Comparison of ENCODE assay signal across 12 cellular contexts in genomic region chr1:210653771-210654170, GRCh38.
A peak's percentile ranks its signal among the peaks of the same experiment; 100 is the strongest.
DNase-seq lines count a peak whose midpoint lies in the region; ATAC-seq, FAIRE-seq and TF ChIP-seq lines count a peak whose summit lies in the region.
"Had no signal": no experiment of that assay in that cellular context is flagged by ENCODE, and none has a peak within 500 bp of the region (broad histone marks: within the 10 kb centered on the region; RNA-seq: fewer than 3 reads in every experiment).

No MANE protein-coding gene starts in this region.

- no peak overlapping the region for H3K18ac ChIP-seq in H9 (ENCODE audit: insufficient read length, low read depth, low read length)

- H3K23ac ChIP-seq in H9 (ENCODE audit: insufficient read length, low read depth, low read length): no peak overlapping the region

- H3K23me2 ChIP-seq in H9 (ENCODE audit: insufficient read length, low read depth, low read length, poor library complexity, severe bottlenecking): no peaks in the 10 kb centered on the region

- no peak overlapping the region for H4K5ac ChIP-seq in H9 (ENCODE audit: insufficient read length, low read depth, low read length)

- dilution Hi-C loops in endothelial cell of umbilical vein (cut with MboI; ENCODE audit: extremely low pct_ligation_motif_present, low sequenced_read_pairs): no loop called here

- no peaks in the 10 kb centered on the region for H3K9me1 ChIP-seq in endothelial cell of umbilical vein (replicated peaks; ENCODE audit: control insufficient read depth, extremely low read depth, insufficient read depth, low read length)

- BruUV-seq in endothelial cell of umbilical vein (replicated peaks; lab: Mats Ljungman, UMichigan): no TSS peak

- no peak overlapping the region for H3K27ac ChIP-seq in endothelial cell of umbilical vein (ENCODE audit: insufficient read depth, low read depth, low read length)
- H3K27ac ChIP-seq in naive thymus-derived CD4-positive, alpha-beta T cell (ENCODE audit: low read depth, low read length): no peak overlapping the region
- no peak overlapping the region for H3K27ac ChIP-seq in H9 (ENCODE audit: insufficient read length, low read depth, low read length)

- no peak overlapping the region for H3K4ac ChIP-seq in H9 (ENCODE audit: low read depth, low read length)

- H4K8ac ChIP-seq in H9 (replicated peaks; ENCODE audit: insufficient read length, low read depth, low read length): no peak overlapping the region

- H3K4me1 ChIP-seq in endothelial cell of umbilical vein (ENCODE audit: control insufficient read depth, extremely low read depth, insufficient read depth, low read length): no peaks in the 10 kb centered on the region
- no peaks in the 10 kb centered on the region for H3K4me1 ChIP-seq in naive thymus-derived CD4-positive, alpha-beta T cell (ENCODE audit: control insufficient read depth in 2 of 2, insufficient read depth in 2 of 2, low read length in 2 of 2)
- no peaks in the 10 kb centered on the region for H3K4me1 ChIP-seq in H9 (ENCODE audit: insufficient read depth, low read length)

- no peak overlapping the region for H2BK20ac ChIP-seq in H9 (ENCODE audit: low read depth, low read length, poor library complexity, severe bottlenecking)

- CTCF ChIA-PET in endothelial cell of umbilical vein (lab: Charles Lee): interaction anchor here (0.6 kb wide), 1 partner anchor 24 kb away, joined by 3 read pairs; no protein-coding TSS in a partner anchor
- CTCF ChIA-PET in naive thymus-derived CD4-positive, alpha-beta T cell (lab: Charles Lee): no interaction called here

- H2BK12ac ChIP-seq in H9 (ENCODE audit: insufficient read length, low read depth, low read length): no peak overlapping the region

- H3K4me1 Mint-ChIP-seq in naive thymus-derived CD4-positive, alpha-beta T cell: no peaks in the 10 kb centered on the region
- H3K4me1 Mint-ChIP-seq in H9: peaks cover 3 to 9% of the 10 kb centered on the region in 2 experiments

- DNase-seq in Caki2 (ENCODE audit: low read depth) (peak; percentile 8), KBM-7 (peak; percentile 14), endothelial cell of umbilical vein (ENCODE audit: low read depth, low spot score) (peak; percentile 37), NCI-H524 (lab: John Stamatoyannopoulos, UW) (no peak), H9 (no peak)
- DNase-seq in naive thymus-derived CD4-positive, alpha-beta T cell: no peak
- DNase-seq: activated gamma-delta T cell treated with Interleukin-2 at 50 U/mL for 16 hours; CD8-positive, alpha-beta T cell; NCI-H2081 treated with DMSO at 0.1 percent for 48 hours; SHP77 had no signal

- H3K27me3 ChIP-seq in endothelial cell of umbilical vein (ENCODE audit: control insufficient read depth in 2 of 2, insufficient read depth in 2 of 2, low read length in 2 of 2) (no peaks in the 10 kb centered on the region), H9 (ENCODE audit: insufficient read depth, low read length) (no peaks in the 10 kb centered on the region)
- H3K27me3 ChIP-seq in naive thymus-derived CD4-positive, alpha-beta T cell (ENCODE audit: control insufficient read depth in 2 of 2, insufficient read depth in 2 of 2, low read length in 2 of 2): no peaks in the 10 kb centered on the region

- H3T11ph ChIP-seq in H9 (ENCODE audit: low read length): no peak overlapping the region

- peaks cover 0 to 5% (median 0%) of the 10 kb centered on the region in 5 donors for H3K36me3 Mint-ChIP-seq in naive thymus-derived CD4-positive, alpha-beta T cell
- H3K36me3 Mint-ChIP-seq in H9 (ENCODE audit: insufficient read depth in 1 of 3, low read depth in 3 of 3): 0 out of 7 replicates have a peak, but pooled peaks cover 0 to 2% (median 0%) of the 10 kb centered on the region in 3 experiments
- H3K36me3 Mint-ChIP-seq: CD8-positive, alpha-beta T cell had no signal

- H3K56ac ChIP-seq in H9 (ENCODE audit: insufficient read length, low read depth, low read length): no peak overlapping the region

- no peak overlapping the region for H4K91ac ChIP-seq in H9 (ENCODE audit: insufficient read length, low read depth, low read length)

- no peaks in the 10 kb centered on the region for H3K79me1 ChIP-seq in H9 (ENCODE audit: insufficient read depth, low read depth, low read length, poor library complexity, severe bottlenecking)

- peaks cover 10% of the 10 kb centered on the region for H3K9me3 ChIP-seq in endothelial cell of umbilical vein (replicated peaks; ENCODE audit: control insufficient read depth, insufficient read depth, low read length)
- no peaks in the 10 kb centered on the region for H3K9me3 ChIP-seq in naive thymus-derived CD4-positive, alpha-beta T cell (ENCODE audit: control insufficient read depth in 2 of 3, low read length in 3 of 3)
- H3K9me3 ChIP-seq in H9 (ENCODE audit: control insufficient read depth, low read depth, low read length): no peaks in the 10 kb centered on the region

- H4K20me1 ChIP-seq in endothelial cell of umbilical vein (replicated peaks; ENCODE audit: control insufficient read depth, extremely low read depth, insufficient read depth, low read length) (no peaks in the 10 kb centered on the region), H9 (ENCODE audit: control insufficient read depth, insufficient read depth, insufficient read length) (no peaks in the 10 kb centered on the region)

- in situ Hi-C loops in Caki2 (cut with HindIII; ENCODE audit: low pct_unique_long_range_greater_than_20kb, low sequenced_read_pairs) (no loop called here), KBM-7 (cut with MboI; ENCODE audit: low pct_unique_long_range_greater_than_20kb, low sequenced_read_pairs) (no loop called here)

- 75% methylated on average over 5 of the region's 6 CpGs for WGBS in H9 (ENCODE audit: extremely low coverage, insufficient read length, low lambda C conversion rate)

- POLR2A ChIA-PET in endothelial cell of umbilical vein (lab: Charles Lee): no interaction called here
- POLR2A ChIA-PET in naive thymus-derived CD4-positive, alpha-beta T cell (lab: Charles Lee): no interaction called here

- no peaks in the 10 kb centered on the region for H3K27me3 Mint-ChIP-seq in naive thymus-derived CD4-positive, alpha-beta T cell
- peaks cover 3% of the 10 kb centered on the region for H3K27me3 Mint-ChIP-seq in H9 (ENCODE audit: low read depth)

- no peak overlapping the region for H2BK5ac ChIP-seq in H9 (ENCODE audit: insufficient read length, low read length)

- peak; percentile 51 for ATAC-seq in naive thymus-derived CD4-positive, alpha-beta T cell
- ATAC-seq in GM21367 (IDR thresholded peaks at IDR 0.05; ENCODE audit: unreplicated experiment) (no peak), HG02763 (IDR thresholded peaks at IDR 0.05; ENCODE audit: unreplicated experiment) (no peak)
- ATAC-seq: CD8-positive, alpha-beta T cell had no signal

- no peak for TF ChIP-seq POLR2A in endothelial cell of umbilical vein (IDR thresholded peaks at IDR 0.05; ENCODE audit: low read depth, low read length)

- no peak overlapping the region for H3K9ac ChIP-seq in endothelial cell of umbilical vein (replicated peaks; ENCODE audit: extremely low read depth, insufficient read depth, low read length)
- no peak overlapping the region for H3K9ac ChIP-seq in H9 (ENCODE audit: extremely low read depth, insufficient read length, low read length)

- intact Hi-C loops in endothelial cell of umbilical vein (cut with micrococcal nuclease): no loop called here
- intact Hi-C loops in naive thymus-derived CD4-positive, alpha-beta T cell (cut with micrococcal nuclease): no loop called here

- H2AFZ ChIP-seq in endothelial cell of umbilical vein (ENCODE audit: low read depth, low read length) (no peak overlapping the region), H9 (ENCODE audit: low read length) (no peak overlapping the region)

- H3K4me2 ChIP-seq in endothelial cell of umbilical vein (ENCODE audit: insufficient read depth, low read length) (no peak overlapping the region), H9 (ENCODE audit: insufficient read depth, insufficient read length, low read length) (no peak overlapping the region)

- TF ChIP-seq CTCF in endothelial cell of umbilical vein (IDR thresholded peaks at IDR 0.05; ENCODE audit: extremely low read depth in 1 of 2, insufficient read depth in 1 of 2, low read depth in 1 of 2, low read length in 2 of 2) (no peak), H9 (conservative IDR thresholded peaks at IDR 0.05) (no peak)

- no peak overlapping the region for H2AK5ac ChIP-seq in H9 (ENCODE audit: insufficient read length, low read length)

- H3K27ac Mint-ChIP-seq in naive thymus-derived CD4-positive, alpha-beta T cell: no peak overlapping the region
- no peak overlapping the region for H3K27ac Mint-ChIP-seq in H9
- H3K27ac Mint-ChIP-seq: CD8-positive, alpha-beta T cell had no signal

- H3K79me2 ChIP-seq in endothelial cell of umbilical vein (ENCODE audit: control insufficient read depth, insufficient read depth, low read length) (no peaks in the 10 kb centered on the region), H9 (ENCODE audit: insufficient read depth, low read length) (no peaks in the 10 kb centered on the region)

- H3K4me3 ChIP-seq in endothelial cell of umbilical vein (replicated peaks in 1 of 3; ENCODE audit: insufficient read depth in 1 of 3, low read depth in 1 of 3, low read length in 3 of 3): no peak overlapping the region
- H3K4me3 ChIP-seq in naive thymus-derived CD4-positive, alpha-beta T cell (ENCODE audit: low read length): no peak overlapping the region

- no peak overlapping the region for H2BK120ac ChIP-seq in H9 (ENCODE audit: low read depth, low read length, poor library complexity, severe bottlenecking)

- peak; percentile 71 for FAIRE-seq in endothelial cell of umbilical vein (lab: Jason Lieb, UNC)

- no peaks in the 10 kb centered on the region for H3K36me3 ChIP-seq in endothelial cell of umbilical vein (ENCODE audit: control insufficient read depth in 2 of 2, extremely low read depth in 1 of 2, insufficient read depth in 2 of 2, low read length in 2 of 2)
- H3K36me3 ChIP-seq in naive thymus-derived CD4-positive, alpha-beta T cell (ENCODE audit: control insufficient read depth in 2 of 3, insufficient read depth in 3 of 3, low read length in 3 of 3): no peaks in the 10 kb centered on the region

- peaks cover 0 to 7% (median 0%) of the 10 kb centered on the region in 11 donors for H3K9me3 Mint-ChIP-seq in naive thymus-derived CD4-positive, alpha-beta T cell
- H3K9me3 Mint-ChIP-seq in H9: peaks cover 4 to 5% of the 10 kb centered on the region in 2 experiments; a peak in 3 of 5 replicates
- H3K9me3 Mint-ChIP-seq: CD8-positive, alpha-beta T cell had no signal

- H3K4me3 Mint-ChIP-seq in naive thymus-derived CD4-positive, alpha-beta T cell: no peak overlapping the region
- no peak overlapping the region for H3K4me3 Mint-ChIP-seq in H9
- H3K4me3 Mint-ChIP-seq: CD8-positive, alpha-beta T cell had no signal

- H2BK15ac ChIP-seq in H9 (ENCODE audit: low read depth, low read length): no peak overlapping the region

- no peak overlapping the region for H3K14ac ChIP-seq in H9 (ENCODE audit: insufficient read depth, low read length)

TF ChIP-seq in endothelial cell of umbilical vein, 7 proteins besides CTCF, POLR2A, EP300 and RAD21:
- TF ChIP-seq MYC (IDR thresholded peaks at IDR 0.05; ENCODE audit: low read depth, low read length) (no peak), GATA2 (IDR thresholded peaks at IDR 0.05; ENCODE audit: insufficient read depth, insufficient read length, low read depth, low read length) (no peak), JUN (IDR thresholded peaks at IDR 0.05; ENCODE audit: borderline replicate concordance, insufficient read depth, insufficient read length, low read depth) (no peak)

Comparison
In these comparisons a context has a peak if more than half of its experiments do, and no peak if none do; other contexts are left out.
1. DNase-seq: peak in Caki2 (single experiment), KBM-7 (single experiment) and endothelial cell of umbilical vein (single experiment); none in naive thymus-derived CD4-positive, alpha-beta T cell (0 of 9), NCI-H524 (0 of 2) and H9 (single experiment).